ENCODE assay signal across 13 cellular contexts in the genomic region with DNA sequence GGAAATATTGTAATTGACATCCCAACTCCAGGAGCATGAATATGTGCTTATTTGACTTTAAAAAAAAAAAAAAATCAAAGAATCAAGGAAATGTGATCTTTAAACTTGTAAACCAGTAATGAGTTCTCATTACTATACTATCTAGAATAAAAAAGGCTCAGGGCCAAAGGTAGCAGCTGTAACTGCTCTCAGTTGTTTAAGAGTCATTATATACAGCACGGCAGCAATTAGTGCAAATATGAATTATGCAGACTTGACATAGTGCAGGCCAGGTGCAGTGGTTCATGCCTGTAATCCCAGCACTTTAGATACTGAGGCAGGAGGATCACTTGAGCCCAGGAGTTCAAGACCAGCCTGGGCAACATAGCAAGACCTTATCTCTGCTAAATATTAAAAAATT.
"Had no signal": no experiment of that assay in that cellular context is flagged by ENCODE, and none has a peak within 500 bp of the region (broad histone marks: within the 10 kb centered on the region; RNA-seq: fewer than 3 reads in every experiment).

No MANE protein-coding gene starts in this region.

- H3K9me3 Mint-ChIP-seq: activated naive CD4-positive, alpha-beta T cell treated with anti-CD3 and anti-CD28 coated beads, Interleukin-2, amount 50 U/mL, for 72 hours; naive thymus-derived CD4-positive, alpha-beta T cell had no signal

- H3K4me3 Mint-ChIP-seq: activated CD4-positive, alpha-beta T cell treated with anti-CD3 and anti-CD28 coated beads for 36 hours; activated CD8-positive, alpha-beta T cell treated with anti-CD3 and anti-CD28 coated beads, Interleukin-2, amount 10 ng/mL, durations not matched to agents 7 days and 5 days; activated T-cell treated with anti-CD3 and anti-CD28 coated beads, Interleukin-2, amount 50 U/mL, for 72 hours; naive thymus-derived CD4-positive, alpha-beta T cell; stimulated activated memory B cell treated with anti-CD40 and anti-IgM and Interleukin-4, amounts not matched to agents 10 μg/mL and 1 μg/mL and 100 μg/mL, for 72 hours had no signal

- ATAC-seq: activated CD4-positive, alpha-beta T cell treated with anti-CD3 and anti-CD28 coated beads for 36 hours; activated CD8-positive, alpha-beta T cell treated with anti-CD3 and anti-CD28 coated beads, Interleukin-2, amount 10 ng/mL, durations not matched to agents 7 days and 5 days; activated naive CD4-positive, alpha-beta T cell treated with anti-CD3 and anti-CD28 coated beads, Interleukin-2, amount 50 U/mL, for 72 hours; activated T-cell treated with anti-CD3 and anti-CD28 coated beads, Interleukin-2, amount 50 U/mL, for 72 hours; naive thymus-derived CD4-positive, alpha-beta T cell; pancreas; stimulated activated memory B cell treated with anti-CD40 and anti-IgM and Interleukin-4, amounts not matched to agents 10 μg/mL and 1 μg/mL and 100 μg/mL, for 72 hours had no signal

- DNase-seq: activated CD4-positive, alpha-beta T cell treated with anti-CD3 and anti-CD28 coated beads for 36 hours; activated CD8-positive, alpha-beta memory T cell treated with anti-CD3 and anti-CD28 coated beads, Interleukin-2, amount 50 U/mL, for 48 hours; activated CD8-positive, alpha-beta T cell treated with anti-CD3 and anti-CD28 coated beads, Interleukin-2, amount 10 ng/mL, durations not matched to agents 7 days and 5 days; activated gamma-delta T cell; activated T-cell treated with anti-CD3 and anti-CD28 coated beads, Interleukin-2, amount 50 U/mL, for 72 hours; erythroblast; left ventricle myocardium inferior; naive thymus-derived CD4-positive, alpha-beta T cell; pancreas; stimulated activated CD4-positive, alpha-beta T cell treated with anti-CD3 and anti-CD28 coated beads, Interleukin-12 subunit alpha, Interleukin-12 subunit beta, amount 100 ng/mL, for 4 hours; stimulated activated CD4-positive, alpha-beta T cell treated with anti-CD3 and anti-CD28 coated beads, Interleukin-2, amount 100 ng/mL, for 24 hours had no signal

- H3K27me3 Mint-ChIP-seq: activated CD4-positive, alpha-beta T cell treated with anti-CD3 and anti-CD28 coated beads for 36 hours; stimulated activated memory B cell treated with anti-CD40 and anti-IgM and Interleukin-4, amounts not matched to agents 10 μg/mL and 1 μg/mL and 100 μg/mL, for 72 hours had no signal

- H3K27ac Mint-ChIP-seq: activated CD4-positive, alpha-beta T cell treated with anti-CD3 and anti-CD28 coated beads for 36 hours; activated CD8-positive, alpha-beta T cell treated with anti-CD3 and anti-CD28 coated beads, Interleukin-2, amount 10 ng/mL, durations not matched to agents 7 days and 5 days; activated naive CD4-positive, alpha-beta T cell treated with anti-CD3 and anti-CD28 coated beads, Interleukin-2, amount 50 U/mL, for 72 hours; activated T-cell treated with anti-CD3 and anti-CD28 coated beads, Interleukin-2, amount 50 U/mL, for 72 hours; stimulated activated memory B cell treated with anti-CD40 and anti-IgM and Interleukin-4, amounts not matched to agents 10 μg/mL and 1 μg/mL and 100 μg/mL, for 72 hours had no signal

- H3K36me3 Mint-ChIP-seq: activated naive CD4-positive, alpha-beta T cell treated with anti-CD3 and anti-CD28 coated beads, Interleukin-2, amount 50 U/mL, for 72 hours had no signal
